In genomic region chr19:55216461-55217198, GRCh38 we compare ENCODE assay signal across 8 cellular contexts. TPM values are rescaled to one million over a fixed set of nuclear protein-coding genes. Genes with fewer than 3 reads are reported as not detected.
DNase-seq lines count a peak whose midpoint lies in the region; ATAC-seq and TF ChIP-seq lines count a peak whose summit lies in the region.

No MANE protein-coding gene starts in this region.

- no peaks in the 10 kb centered on the region for H3K27me3 Mint-ChIP-seq in Calu3 (ENCODE audit: unreplicated experiment)
- H3K27me3 Mint-ChIP-seq in activated naive CD8-positive, alpha-beta T cell treated with anti-CD3 and anti-CD28 coated beads for 36 hours: peaks cover 33% of the 10 kb centered on the region

- peak overlapping the region; percentile 95 for H3K27ac Mint-ChIP-seq in Calu3 (ENCODE audit: unreplicated experiment)
- peak overlapping the region; percentile 10 for H3K27ac Mint-ChIP-seq in activated naive CD8-positive, alpha-beta T cell treated with anti-CD3 and anti-CD28 coated beads for 36 hours

- CTCF ChIA-PET in Calu3 (lab: Charles Lee): interaction anchor here (0.5 to 1.3 kb wide), 6 partner anchors 37 to 422 kb away, joined by 3 to 8 read pairs (median 5); partner anchors contain the start of genes DNAAF3, PPP6R1 and SYT5

- peak overlapping the region; percentile 76 for H3K4me3 Mint-ChIP-seq in Calu3 (ENCODE audit: low read depth, unreplicated experiment)
- peak overlapping the region; percentile 61 for H3K4me3 Mint-ChIP-seq in activated naive CD8-positive, alpha-beta T cell treated with anti-CD3 and anti-CD28 coated beads for 36 hours

- 5 to 7% methylated on average over 24 to 29 of the region's 36 CpGs for WGBS in thyroid gland, 2 donors

- peaks cover 9% of the 10 kb centered on the region for H3K9me3 Mint-ChIP-seq in Calu3 (ENCODE audit: low read depth, unreplicated experiment)
- peaks cover 23% of the 10 kb centered on the region for H3K9me3 Mint-ChIP-seq in activated naive CD8-positive, alpha-beta T cell treated with anti-CD3 and anti-CD28 coated beads for 36 hours

- H3K9me3 ChIP-seq in neuron (ENCODE audit: low read length) (peaks cover 9% of the 10 kb centered on the region), thyroid gland (no peaks in the 10 kb centered on the region)

- no peak for TF ChIP-seq POLR2A in thyroid gland (IDR thresholded peaks at IDR 0.05)

- TF ChIP-seq CTCF in Calu3 (IDR thresholded peaks at IDR 0.05; ENCODE audit: unreplicated experiment): no peak
- TF ChIP-seq CTCF in thyroid gland (IDR thresholded peaks at IDR 0.05): no peak

- H3K36me3 ChIP-seq in neuron (ENCODE audit: insufficient read depth, low read length) (no peaks in the 10 kb centered on the region), thyroid gland (no peaks in the 10 kb centered on the region)

- intact Hi-C loops in Calu3 (cut with micrococcal nuclease; ENCODE audit: unreplicated experiment): loop anchor here (1.0 kb wide), 1 partner anchor 43 kb away; the partner anchor contains the start of gene PPP6R1
- intact Hi-C loops in thyroid gland (cut with DNase I): no loop called here

- H2AFZ ChIP-seq in neuron (ENCODE audit: low read depth, low read length): peak overlapping the region; percentile 33

- no peak for ATAC-seq in GM18858 (IDR thresholded peaks at IDR 0.05; ENCODE audit: unreplicated experiment)

- H3K27ac ChIP-seq in thyroid gland: peak overlapping the region in 1 of 3 donors; percentile 42

- H3K4me3 ChIP-seq in neuron (ENCODE audit: low read length) (peak overlapping the region; percentile 74), thyroid gland (replicated peaks in 1 of 3) (peak overlapping the region in 2 of 3 donors; percentile 6 to 22)

- no peaks in the 10 kb centered on the region for H3K27me3 ChIP-seq in neuron (ENCODE audit: insufficient read depth, low read length)
- no peaks in the 10 kb centered on the region for H3K27me3 ChIP-seq in thyroid gland

- peaks cover 63% of the 10 kb centered on the region for H3K36me3 Mint-ChIP-seq in Calu3 (ENCODE audit: insufficient read depth, unreplicated experiment)
- H3K36me3 Mint-ChIP-seq in activated naive CD8-positive, alpha-beta T cell treated with anti-CD3 and anti-CD28 coated beads for 36 hours: peaks cover 18% of the 10 kb centered on the region

- DNase-seq in Calu3 (peak; percentile 96), LHCN-M2 (ENCODE audit: low read depth) (peak; percentile 99), RKO (ENCODE audit: low spot score) (peak; percentile 100), globus pallidus (ENCODE audit: low spot score) (peak; percentile 74), thyroid gland (peak; percentile 79 to 80)
- peak; percentile 75 for DNase-seq in activated naive CD8-positive, alpha-beta T cell treated with anti-CD3 and anti-CD28 coated beads for 36 hours

- H3K4me1 ChIP-seq in neuron (ENCODE audit: insufficient read depth, low read length) (peaks cover 6% of the 10 kb centered on the region), thyroid gland (peaks cover 4 to 13% of the 10 kb centered on the region in 2 donors)

- peaks cover 26% of the 10 kb centered on the region for H3K4me1 Mint-ChIP-seq in Calu3 (ENCODE audit: low read depth, unreplicated experiment)
- H3K4me1 Mint-ChIP-seq in activated naive CD8-positive, alpha-beta T cell treated with anti-CD3 and anti-CD28 coated beads for 36 hours: peaks cover 13% of the 10 kb centered on the region

- BruUV-seq in Calu3 (replicated peaks; lab: Mats Ljungman, UMichigan): TSS peak; percentile 78

RNA-seq across cellular contexts. Expression of gene PTPRH, which starts 7.3 kb away (rescaled TPM):
- total RNA-seq in Calu3 (2022): 34.6 and 43.2 TPM in 2 replicates
- 0.19 and 0.29 TPM in 2 replicates for total RNA-seq in LHCN-M2 (2014; rRNA removed)
- 0.61 TPM for polyA plus RNA-seq in LHCN-M2 (2012)
- total RNA-seq in activated naive CD8-positive, alpha-beta T cell treated with anti-CD3 and anti-CD28 coated beads for 36 hours: not detected
- 1 to 10 TPM in 1 of 4 donors, under 1 TPM in 2, not detected in 1; 0.11 to 2.6 (median 0.54) TPM for total RNA-seq in thyroid gland

RNA-seq across cellular contexts. Expression of gene TMEM86B, which starts 11.9 kb away (rescaled TPM):
- total RNA-seq in Calu3 (2022) (14.3 and 14.7 TPM in 2 replicates), LHCN-M2 (2014; rRNA removed) (0.98 and 1.5 TPM in 2 replicates), thyroid gland (1 to 10 TPM; 1.6 to 5.8 (median 2.9) TPM)
- polyA plus RNA-seq in LHCN-M2 (2012): 0.90 TPM
- total RNA-seq in activated naive CD8-positive, alpha-beta T cell treated with anti-CD3 and anti-CD28 coated beads for 36 hours: 1 to 10 TPM; 7.3 to 7.9 TPM

RNA-seq across cellular contexts. Expression of gene SYT5, which starts 36.5 kb away (rescaled TPM):
- 0.54 and 0.71 TPM in 2 replicates for total RNA-seq in Calu3 (2022)
- total RNA-seq in LHCN-M2 (2014; rRNA removed): not detected in 2 replicates
- 0.22 TPM for polyA plus RNA-seq in LHCN-M2 (2012)
- not detected for total RNA-seq in activated naive CD8-positive, alpha-beta T cell treated with anti-CD3 and anti-CD28 coated beads for 36 hours
- not detected for total RNA-seq in thyroid gland

RNA-seq across cellular contexts. Expression of gene PPP6R1, which starts 42.2 kb away (rescaled TPM):
- 126 and 132 TPM in 2 replicates for total RNA-seq in Calu3 (2022)
- total RNA-seq in LHCN-M2 (2014; rRNA removed): 57.1 and 61.4 TPM in 2 replicates
- 57.8 TPM for polyA plus RNA-seq in LHCN-M2 (2012)
- total RNA-seq in activated naive CD8-positive, alpha-beta T cell treated with anti-CD3 and anti-CD28 coated beads for 36 hours: 100 to 1,000 TPM; 226 to 227 TPM
- total RNA-seq in thyroid gland: 10 to 100 TPM; 26.1 to 99.8 (median 54.2) TPM

RNA-seq across cellular contexts. Expression of gene DNAAF3, which starts 50.2 kb away (rescaled TPM):
- total RNA-seq in Calu3 (2022) (10.3 and 13.1 TPM in 2 replicates), LHCN-M2 (2014; rRNA removed) (0.90 and 1.3 TPM in 2 replicates), thyroid gland (1 to 10 TPM; 3.3 to 9.1 (median 5.5) TPM)
- polyA plus RNA-seq in LHCN-M2 (2012): 0.52 TPM
- total RNA-seq in activated naive CD8-positive, alpha-beta T cell treated with anti-CD3 and anti-CD28 coated beads for 36 hours: not detected

Comparison
In these comparisons a context has a peak if more than half of its experiments do, and no peak if none do; other contexts are left out.
1. RNA of gene PTPRH, which starts 7.3 kb away (total RNA-seq): 34.6 to 43.2 TPM in Calu3; 0.11 to 2.6 TPM in thyroid gland, 0.19 to 0.29 TPM in LHCN-M2 and not detected in activated naive CD8-positive, alpha-beta T cell treated with anti-CD3 and anti-CD28 coated beads for 36 hours; every median in the first group is over 10 times any median in the second.
2. Peak in every context shown above with its lines, with median percentiles within 50 percentile points of each other: DNase-seq.